2 cellular contexts compared by ENCODE assay signal in the genomic region with DNA sequence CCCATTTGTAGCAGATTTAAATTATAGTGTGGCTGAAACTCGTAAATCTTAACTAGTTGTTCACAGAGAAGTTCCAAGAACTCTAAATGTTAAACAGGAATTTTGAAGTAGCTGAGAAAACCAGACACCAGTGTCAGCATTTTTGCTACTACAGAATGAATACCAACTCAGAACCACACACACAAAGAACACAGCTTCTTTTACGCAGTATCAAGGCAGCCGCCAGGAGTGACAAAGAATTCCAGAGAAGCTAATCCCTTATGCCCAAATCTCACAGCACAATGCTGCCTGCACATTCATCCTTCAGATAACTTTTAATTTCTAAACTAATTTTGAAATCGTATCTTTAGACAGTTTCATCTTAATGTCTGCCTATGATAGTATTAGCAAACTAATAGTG.
TF ChIP-seq lines count a peak whose summit lies in the region.

No MANE protein-coding gene starts in this region.

TF ChIP-seq in SK-N-SH, 30 proteins besides CTCF, POLR2A, EP300 and RAD21 (continued from another document):
- TF ChIP-seq, protein P1, sequence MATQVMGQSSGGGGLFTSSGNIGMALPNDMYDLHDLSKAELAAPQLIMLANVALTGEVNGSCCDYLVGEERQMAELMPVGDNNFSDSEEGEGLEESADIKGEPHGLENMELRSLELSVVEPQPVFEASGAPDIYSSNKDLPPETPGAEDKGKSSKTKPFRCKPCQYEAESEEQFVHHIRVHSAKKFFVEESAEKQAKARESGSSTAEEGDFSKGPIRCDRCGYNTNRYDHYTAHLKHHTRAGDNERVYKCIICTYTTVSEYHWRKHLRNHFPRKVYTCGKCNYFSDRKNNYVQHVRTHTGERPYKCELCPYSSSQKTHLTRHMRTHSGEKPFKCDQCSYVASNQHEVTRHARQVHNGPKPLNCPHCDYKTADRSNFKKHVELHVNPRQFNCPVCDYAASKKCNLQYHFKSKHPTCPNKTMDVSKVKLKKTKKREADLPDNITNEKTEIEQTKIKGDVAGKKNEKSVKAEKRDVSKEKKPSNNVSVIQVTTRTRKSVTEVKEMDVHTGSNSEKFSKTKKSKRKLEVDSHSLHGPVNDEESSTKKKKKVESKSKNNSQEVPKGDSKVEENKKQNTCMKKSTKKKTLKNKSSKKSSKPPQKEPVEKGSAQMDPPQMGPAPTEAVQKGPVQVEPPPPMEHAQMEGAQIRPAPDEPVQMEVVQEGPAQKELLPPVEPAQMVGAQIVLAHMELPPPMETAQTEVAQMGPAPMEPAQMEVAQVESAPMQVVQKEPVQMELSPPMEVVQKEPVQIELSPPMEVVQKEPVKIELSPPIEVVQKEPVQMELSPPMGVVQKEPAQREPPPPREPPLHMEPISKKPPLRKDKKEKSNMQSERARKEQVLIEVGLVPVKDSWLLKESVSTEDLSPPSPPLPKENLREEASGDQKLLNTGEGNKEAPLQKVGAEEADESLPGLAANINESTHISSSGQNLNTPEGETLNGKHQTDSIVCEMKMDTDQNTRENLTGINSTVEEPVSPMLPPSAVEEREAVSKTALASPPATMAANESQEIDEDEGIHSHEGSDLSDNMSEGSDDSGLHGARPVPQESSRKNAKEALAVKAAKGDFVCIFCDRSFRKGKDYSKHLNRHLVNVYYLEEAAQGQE (IDR thresholded peaks at IDR 0.05; ENCODE audit: low read depth, low read length) = no peak
- no peak for TF ChIP-seq MEF2A (IDR thresholded peaks at IDR 0.05; ENCODE audit: borderline replicate concordance, low read depth)
- TF ChIP-seq, protein P2, sequence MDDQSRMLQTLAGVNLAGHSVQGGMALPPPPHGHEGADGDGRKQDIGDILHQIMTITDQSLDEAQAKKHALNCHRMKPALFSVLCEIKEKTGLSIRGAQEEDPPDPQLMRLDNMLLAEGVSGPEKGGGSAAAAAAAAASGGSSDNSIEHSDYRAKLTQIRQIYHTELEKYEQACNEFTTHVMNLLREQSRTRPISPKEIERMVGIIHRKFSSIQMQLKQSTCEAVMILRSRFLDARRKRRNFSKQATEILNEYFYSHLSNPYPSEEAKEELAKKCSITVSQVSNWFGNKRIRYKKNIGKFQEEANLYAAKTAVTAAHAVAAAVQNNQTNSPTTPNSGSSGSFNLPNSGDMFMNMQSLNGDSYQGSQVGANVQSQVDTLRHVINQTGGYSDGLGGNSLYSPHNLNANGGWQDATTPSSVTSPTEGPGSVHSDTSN (IDR thresholded peaks at IDR 0.05) = no peak
- TF ChIP-seq FOSL2 (IDR thresholded peaks at IDR 0.05; ENCODE audit: borderline replicate concordance, low read depth) = no peak
- no peak for TF ChIP-seq FOXJ3 (CRISPR knock-in tag; IDR thresholded peaks at IDR 0.05)
- TF ChIP-seq SIN3A (IDR thresholded peaks at IDR 0.05; ENCODE audit: borderline replicate concordance, low read depth, low read length) = no peak
- TF ChIP-seq GABPA (IDR thresholded peaks at IDR 0.05; ENCODE audit: low read depth) = no peak
- no peak for TF ChIP-seq TCF12 (IDR thresholded peaks at IDR 0.05)
- no peak for TF ChIP-seq MXI1 (IDR thresholded peaks at IDR 0.05; ENCODE audit: low read depth, low read length)
- TF ChIP-seq, protein P3, sequence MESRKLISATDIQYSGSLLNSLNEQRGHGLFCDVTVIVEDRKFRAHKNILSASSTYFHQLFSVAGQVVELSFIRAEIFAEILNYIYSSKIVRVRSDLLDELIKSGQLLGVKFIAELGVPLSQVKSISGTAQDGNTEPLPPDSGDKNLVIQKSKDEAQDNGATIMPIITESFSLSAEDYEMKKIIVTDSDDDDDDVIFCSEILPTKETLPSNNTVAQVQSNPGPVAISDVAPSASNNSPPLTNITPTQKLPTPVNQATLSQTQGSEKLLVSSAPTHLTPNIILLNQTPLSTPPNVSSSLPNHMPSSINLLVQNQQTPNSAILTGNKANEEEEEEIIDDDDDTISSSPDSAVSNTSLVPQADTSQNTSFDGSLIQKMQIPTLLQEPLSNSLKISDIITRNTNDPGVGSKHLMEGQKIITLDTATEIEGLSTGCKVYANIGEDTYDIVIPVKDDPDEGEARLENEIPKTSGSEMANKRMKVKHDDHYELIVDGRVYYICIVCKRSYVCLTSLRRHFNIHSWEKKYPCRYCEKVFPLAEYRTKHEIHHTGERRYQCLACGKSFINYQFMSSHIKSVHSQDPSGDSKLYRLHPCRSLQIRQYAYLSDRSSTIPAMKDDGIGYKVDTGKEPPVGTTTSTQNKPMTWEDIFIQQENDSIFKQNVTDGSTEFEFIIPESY (IDR thresholded peaks at IDR 0.05; ENCODE audit: borderline replicate concordance, low read depth) = no peak
- no peak for TF ChIP-seq FOXM1 (IDR thresholded peaks at IDR 0.05; ENCODE audit: low read depth)

TF ChIP-seq in SK-N-SH treated with all-trans-retinoic acid at 6 μM for 48 hours, 23 proteins besides CTCF, POLR2A, EP300 and RAD21 (continued from another document):
- TF ChIP-seq, protein P4, sequence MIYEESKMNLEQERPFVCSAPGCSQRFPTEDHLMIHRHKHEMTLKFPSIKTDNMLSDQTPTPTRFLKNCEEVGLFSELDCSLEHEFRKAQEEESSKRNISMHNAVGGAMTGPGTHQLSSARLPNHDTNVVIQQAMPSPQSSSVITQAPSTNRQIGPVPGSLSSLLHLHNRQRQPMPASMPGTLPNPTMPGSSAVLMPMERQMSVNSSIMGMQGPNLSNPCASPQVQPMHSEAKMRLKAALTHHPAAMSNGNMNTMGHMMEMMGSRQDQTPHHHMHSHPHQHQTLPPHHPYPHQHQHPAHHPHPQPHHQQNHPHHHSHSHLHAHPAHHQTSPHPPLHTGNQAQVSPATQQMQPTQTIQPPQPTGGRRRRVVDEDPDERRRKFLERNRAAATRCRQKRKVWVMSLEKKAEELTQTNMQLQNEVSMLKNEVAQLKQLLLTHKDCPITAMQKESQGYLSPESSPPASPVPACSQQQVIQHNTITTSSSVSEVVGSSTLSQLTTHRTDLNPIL (CRISPR knock-in tag; IDR thresholded peaks at IDR 0.05; ENCODE audit: low read depth) = no peak
- TF ChIP-seq ZNF8 (CRISPR knock-in tag; IDR thresholded peaks at IDR 0.05) (no peak), ARNTL (CRISPR knock-in tag; IDR thresholded peaks at IDR 0.05; ENCODE audit: borderline replicate concordance, low read depth) (no peak), ISL1 (CRISPR knock-in tag; IDR thresholded peaks at IDR 0.05) (no peak), ZNF70 (CRISPR knock-in tag; IDR thresholded peaks at IDR 0.05) (no peak)
